16 cellular contexts compared by ENCODE assay signal in genomic region chr20:44399446-44399845, GRCh38. TPM values are rescaled to one million over a fixed set of nuclear protein-coding genes. Genes with fewer than 3 reads are reported as not detected.
DNase-seq lines count a peak whose midpoint lies in the region; ATAC-seq, FAIRE-seq and TF ChIP-seq lines count a peak whose summit lies in the region.
"Had no signal": no experiment of that assay in that cellular context is flagged by ENCODE, and none has a peak within 500 bp of the region (broad histone marks: within the 10 kb centered on the region; RNA-seq: fewer than 3 reads in every experiment).

No MANE protein-coding gene starts in this region.

- H3K36me3 ChIP-seq in HEK293 (ENCODE audit: control insufficient read depth in 2 of 2, insufficient read depth in 1 of 2, low read length in 2 of 2) (no peaks in the 10 kb centered on the region), K562 (ENCODE audit: control insufficient read depth, insufficient read depth, low read length) (no peaks in the 10 kb centered on the region), liver (ENCODE audit: control insufficient read depth in 4 of 4, insufficient read depth in 3 of 4, low read depth in 1 of 4, low read length in 3 of 4) (peaks cover 0 to 3% (median 1%) of the 10 kb centered on the region in 4 donors)

- H4K20me1 ChIP-seq in K562 (replicated peaks; ENCODE audit: control insufficient read depth, insufficient read depth, low read length), result no peaks in the 10 kb centered on the region; the same call in 1 of the 2 replicates

- H2AFZ ChIP-seq in K562 (ENCODE audit: low read depth, low read length), result no peak overlapping the region
- H2AFZ ChIP-seq: GM23248 had no signal

- WGBS in K562 (ENCODE audit: insufficient coverage, low coverage, missing lambda C conversion rate), result 5% methylated on average over 3 of the region's 3 CpGs
- whole genome bisulfite sequencing in liver, result 81% methylated on average over 3 of the region's 3 CpGs

- POLR2A ChIA-PET in HEK293 (lab: Yijun Ruan, JAX), result no interaction called here
- POLR2A ChIA-PET in K562 (lab: Yijun Ruan, JAX), result interaction anchor here (1.5 to 1.6 kb wide), 2 partner anchors 8 to 10 kb away, joined by 5 to 7 read pairs; no protein-coding TSS in a partner anchor

- H3K4me1 ChIP-seq in HEK293 (ENCODE audit: control insufficient read depth, insufficient read depth, low read length) (no peaks in the 10 kb centered on the region), K562 (replicated peaks in 1 of 2; ENCODE audit: control insufficient read depth in 2 of 2, insufficient read depth in 2 of 2, low read length in 2 of 2) (peaks cover 12 to 30% of the 10 kb centered on the region in 2 experiments), liver (ENCODE audit: control insufficient read depth in 4 of 4, insufficient read depth in 4 of 4, low read length in 3 of 4) (peaks cover 5 to 63% (median 39%) of the 10 kb centered on the region in 4 donors), foreskin keratinocyte (peaks cover 6% of the 10 kb centered on the region)

- H3K27me3 ChIP-seq in K562 (ENCODE audit: control insufficient read depth in 2 of 2, insufficient read depth in 2 of 2, low read length in 2 of 2) (peaks cover 0 to 40% of the 10 kb centered on the region in 2 experiments; a peak in 3 of 5 replicates), liver (ENCODE audit: control insufficient read depth in 4 of 4, insufficient read depth in 4 of 4, low read length in 3 of 4) (no peaks in the 10 kb centered on the region), foreskin keratinocyte (peaks cover 9% of the 10 kb centered on the region)

- no peak for FAIRE-seq in K562 (lab: Jason Lieb, UNC)
- FAIRE-seq: H54 had no signal

- TF ChIP-seq POLR2A in K562 (conservative IDR thresholded peaks at IDR 0.05), result no peak

- no peak for DNase-seq in K562 (ENCODE audit: extremely low read depth in 1 of 4, low spot score in 3 of 4)
- no peak for DNase-seq in SHP77 treated with DMSO at 0.1 percent for 48 hours (lab: John Stamatoyannopoulos, UW)
- no peak for DNase-seq in NCI-H1417 treated with DMSO at 0.1 percent for 48 hours (lab: John Stamatoyannopoulos, UW)
- DNase-seq in iPS-NIHi11 (ENCODE audit: low spot score), result no peak
- no peak for DNase-seq in foreskin keratinocyte
- DNase-seq: CD8-positive, alpha-beta T cell; COR-L47; DND-41; GDM1; GM23248 had no signal

- TF ChIP-seq RAD21 in K562 (CRISPR knock-in tag; conservative IDR thresholded peaks at IDR 0.05 in 1 of 2, IDR thresholded peaks at IDR 0.05 in 1 of 2) (no peak), liver (IDR thresholded peaks at IDR 0.05) (no peak)

- ATAC-seq in K562 (no peak), foreskin keratinocyte (no peak)
- ATAC-seq: CD8-positive, alpha-beta T cell had no signal

- no peak overlapping the region for H3K4me2 ChIP-seq in K562 (ENCODE audit: insufficient read depth, low read length)

- TF ChIP-seq CTCF in HEK293 (tag by site-specific recombination; IDR thresholded peaks at IDR 0.05) (no peak), K562 (IDR thresholded peaks at IDR 0.05 in 2 of 3, conservative IDR thresholded peaks at IDR 0.05 in 1 of 3; ENCODE audit: insufficient read depth in 2 of 3, low read depth in 1 of 3, low read length in 3 of 3) (no peak), liver (IDR thresholded peaks at IDR 0.05; ENCODE audit: low read depth, low read length, missing input control) (no peak), foreskin keratinocyte (conservative IDR thresholded peaks at IDR 0.05) (no peak)

- no peak overlapping the region for H3K27ac ChIP-seq in HEK293 (ENCODE audit: extremely low read depth, low read depth, low read length)
- no peak overlapping the region for H3K27ac ChIP-seq in K562 (ENCODE audit: extremely low read depth, low read depth, low read length)
- H3K27ac ChIP-seq in liver (ENCODE audit: low read depth in 1 of 2, low read length in 2 of 2), result peak overlapping the region; percentile 71 to 95
- H3K27ac ChIP-seq in foreskin keratinocyte, result no peak overlapping the region
- H3K27ac ChIP-seq: GM23248 had no signal

- H3K79me2 ChIP-seq in K562 (ENCODE audit: control insufficient read depth, insufficient read depth, low read length), result no peaks in the 10 kb centered on the region

- BruUV-seq in K562 (replicated peaks; lab: Mats Ljungman, UMichigan), result no TSS peak

- H3K9me1 ChIP-seq in K562 (ENCODE audit: control insufficient read depth, insufficient read depth, low read length), result no peaks in the 10 kb centered on the region

- in situ Hi-C loops in K562 (cut with MboI), result no loop called here

- no peaks in the 10 kb centered on the region for H3K9me3 ChIP-seq in HEK293 (ENCODE audit: control insufficient read depth, insufficient read depth, low read depth, low read length)
- no peaks in the 10 kb centered on the region for H3K9me3 ChIP-seq in K562 (replicated peaks; ENCODE audit: control insufficient read depth, insufficient read depth, low read depth, low read length)
- H3K9me3 ChIP-seq in liver (ENCODE audit: control insufficient read depth in 4 of 4, low read length in 3 of 4), result no peaks in the 10 kb centered on the region

- CTCF ChIA-PET in HEK293 (lab: Yijun Ruan, JAX), result interaction anchor here (1.1 to 1.3 kb wide), 4 partner anchors 11 to 184 kb away, joined by 3 to 5 read pairs (median 4); no protein-coding TSS in a partner anchor
- CTCF ChIA-PET in K562 (lab: Yijun Ruan, JAX; ENCODE audit: low intra/inter-chr PET ratio), result no interaction called here

- intact Hi-C loops in K562 (cut with micrococcal nuclease), result no loop called here

- no peak for TF ChIP-seq EP300 in K562 (IDR thresholded peaks at IDR 0.05; ENCODE audit: low read length)

- H3K9ac ChIP-seq in K562 (ENCODE audit: insufficient read depth in 1 of 2, low read depth in 2 of 2, low read length in 2 of 2), result no peak overlapping the region
- no peak overlapping the region for H3K9ac ChIP-seq in liver (ENCODE audit: low read depth in 1 of 2, low read length in 2 of 2)
- H3K9ac ChIP-seq: GM23248 had no signal

- H3K4me3 ChIP-seq in HEK293 (ENCODE audit: low read depth, low read length), result no peak overlapping the region
- no peak overlapping the region for H3K4me3 ChIP-seq in K562
- no peak overlapping the region for H3K4me3 ChIP-seq in liver (ENCODE audit: low read depth in 1 of 3, low read length in 3 of 3)
- H3K4me3 ChIP-seq: GM23248 had no signal

TF ChIP-seq in HEK293, 187 proteins besides CTCF, POLR2A, EP300 and RAD21:
- TF ChIP-seq EGR2 (tag by site-specific recombination; IDR thresholded peaks at IDR 0.05; ENCODE audit: low read depth) (peak; percentile 36), ZNF302 (tag by site-specific recombination; IDR thresholded peaks at IDR 0.05; ENCODE audit: low read depth) (no peak), PRDM1 (tag by site-specific recombination; IDR thresholded peaks at IDR 0.05) (peak; percentile 68; the same call in 1 of the 2 replicates), ZNF24 (tag by site-specific recombination; IDR thresholded peaks at IDR 0.05) (peak; percentile 79)

TF ChIP-seq in K562, 482 proteins besides CTCF, POLR2A, EP300 and RAD21 (continues in another document):
- TF ChIP-seq CBFA2T3 (IDR thresholded peaks at IDR 0.05) (no peak), ZNF707 (CRISPR knock-in tag; conservative IDR thresholded peaks at IDR 0.05) (no peak), CHD2 (IDR thresholded peaks at IDR 0.05; ENCODE audit: low read depth, low read length) (no peak), EGR1 (conservative IDR thresholded peaks at IDR 0.05) (peak; percentile 33), SIRT6 (IDR thresholded peaks at IDR 0.05; ENCODE audit: low read depth, low read length) (no peak), ATF1 (CRISPR knock-in tag; IDR thresholded peaks at IDR 0.05) (no peak), ATF1 (tag; IDR thresholded peaks at IDR 0.05) (no peak), ZNF24 (IDR thresholded peaks at IDR 0.05) (peak; percentile 96), SMAD4 (CRISPR knock-in tag; conservative IDR thresholded peaks at IDR 0.05) (no peak), POLR2H (tag; IDR thresholded peaks at IDR 0.05; ENCODE audit: low read depth) (no peak)

TF ChIP-seq in liver, 16 proteins besides CTCF, POLR2A, EP300 and RAD21 (continues in another document):
- TF ChIP-seq JUND (IDR thresholded peaks at IDR 0.05), result no peak
- TF ChIP-seq GABPA (IDR thresholded peaks at IDR 0.05 in 1 of 2, conservative IDR thresholded peaks at IDR 0.05 in 1 of 2), result no peak

RNA-seq across cellular contexts. Expression of gene HNF4A, which starts 43.9 kb away (rescaled TPM):
- 0.09 TPM in 1 of 2 replicates, not detected in the other for total RNA-seq in K562 (2011; cell fraction: chromatin; rRNA removed; ENCODE audit: low replicate concordance)
- under 0.01 TPM in 1 of 2 replicates, not detected in the other for total RNA-seq in K562 (2011; cell fraction: nucleolus; rRNA removed)
- total RNA-seq in K562 (2011; cell fraction: nucleoplasm; rRNA removed), result not detected in 2 replicates
- not detected in 2 replicates for total RNA-seq in K562 (2014; rRNA removed)
- not detected in 2 replicates for total RNA-seq in K562 (2014; rRNA removed; fragmentation: Illumina TruSeq; extraction: Trizol)
- not detected in 2 replicates for total RNA-seq in K562 (2015; rRNA removed; fragmentation: Illumina TruSeq; extraction: Trizol)
- total RNA-seq in K562 (2021), result 0.11 and 0.16 TPM in 2 replicates
- not detected in 2 replicates for polyA plus RNA-seq in K562 (2011; rRNA removed)
- not detected in 2 replicates for polyA plus RNA-seq in K562 (2011; cell fraction: cytosol; rRNA removed)
- not detected in 2 replicates for polyA plus RNA-seq in K562 (2011; cell fraction: nucleus; rRNA removed)
- polyA plus RNA-seq in K562 (2012), result 0.03 and 2.3 TPM in 2 replicates
- 0.03 TPM in 1 of 2 replicates, not detected in the other for polyA plus RNA-seq in K562 (2014; fragmentation: Illumina TruSeq; extraction: Trizol)
- polyA plus RNA-seq in K562 (2014; fragmentation: Nextera tagmentation; extraction: Ambion mirVana), result under 1 TPM in 1 of 2 experiments, not detected in 1; 0.06 TPM
- 0.27 TPM in 1 of 2 replicates, not detected in the other for polyA plus RNA-seq in K562 (2014; rRNA removed)
- polyA minus RNA-seq in K562 (2011; rRNA and poly(A)+ RNA removed), result not detected in 2 replicates
- 0.46 TPM in 1 of 2 replicates, not detected in the other for polyA minus RNA-seq in K562 (2011; cell fraction: cytosol; rRNA and poly(A)+ RNA removed)
- polyA minus RNA-seq in K562 (2011; cell fraction: nucleus; rRNA and poly(A)+ RNA removed), result not detected in 2 replicates
- total RNA-seq in liver, result 100 to 1,000 TPM in 1 of 2 donors, 10 to 100 TPM in 1; 51.7 to 171 TPM
- polyA plus RNA-seq in liver, result 100 to 1,000 TPM in 1 of 2 donors, 10 to 100 TPM in 1; 52.3 to 120 TPM
- not detected in 2 replicates for total RNA-seq in foreskin keratinocyte
- not detected in 2 replicates for polyA plus RNA-seq in foreskin keratinocyte
- total RNA-seq: A673; CD8-positive, alpha-beta T cell; GM23248 had no signal
- polyA plus RNA-seq: CD14-positive monocyte, GM23248, IgD-negative memory B cell had no signal

Comparison
In these comparisons a context has a peak if more than half of its experiments do, and no peak if none do; other contexts are left out.
1. H3K27ac ChIP-seq: peak in liver (2 of 2); none in HEK293 (single experiment), K562 (single experiment) and foreskin keratinocyte (single experiment).
2. RNA of gene HNF4A, which starts 43.9 kb away (total RNA-seq): 51.7 to 171 TPM in liver; under 0.01 to 0.16 TPM in K562 and not detected in foreskin keratinocyte; every median in the first group is over 10 times any median in the second.
3. Of the 44 proteins assayed by ChIP-seq in both K562 and HEK293: peak only in K562: none; only in HEK293: none; in both: ZNF24; in neither: 43.